ENCODE assay signal across 1 cellular context in genomic region chr10:97529685-97530465, GRCh38.
TF ChIP-seq lines count a peak whose summit lies in the region.

No MANE protein-coding gene starts in this region.

TF ChIP-seq in K562, 482 proteins besides CTCF, POLR2A, EP300 and RAD21:
- TF ChIP-seq ZNF24 (IDR thresholded peaks at IDR 0.05) (peak; percentile 89), MEF2A (IDR thresholded peaks at IDR 0.05; ENCODE audit: control insufficient read depth, low read depth, low read length) (no peak)
